19 cellular contexts compared by ENCODE assay signal in genomic region chr20:62528983-62529891, GRCh38. TPM values are rescaled to one million over a fixed set of nuclear protein-coding genes. Genes with fewer than 3 reads are reported as not detected.
DNase-seq lines count a peak whose midpoint lies in the region; ATAC-seq, FAIRE-seq and TF ChIP-seq lines count a peak whose summit lies in the region.
"Had no signal": no experiment of that assay in that cellular context is flagged by ENCODE, and none has a peak within 500 bp of the region (broad histone marks: within the 10 kb centered on the region; RNA-seq: fewer than 3 reads in every experiment).

No MANE protein-coding gene starts in this region.

- H3K36me3 ChIP-seq in HepG2 (replicated peaks in 1 of 2; ENCODE audit: control insufficient read depth in 1 of 2, insufficient read depth in 2 of 2, low read length in 2 of 2): no peaks in the 10 kb centered on the region
- no peaks in the 10 kb centered on the region for H3K36me3 ChIP-seq in right lobe of liver
- H3K36me3 ChIP-seq in right atrium auricular region: no peaks in the 10 kb centered on the region
- H3K36me3 ChIP-seq in neuronal stem cell (replicated peaks in 1 of 2; ENCODE audit: control insufficient read depth in 2 of 2, insufficient read depth in 2 of 2, low read length in 2 of 2): no peaks in the 10 kb centered on the region

- H2AFZ ChIP-seq in HepG2 (ENCODE audit: low read length): no peak overlapping the region
- H2AFZ ChIP-seq in neuronal stem cell (ENCODE audit: low read length): no peak overlapping the region
- H2AFZ ChIP-seq: GM23338, PC-9 had no signal

- H3K79me2 ChIP-seq in HepG2 (ENCODE audit: insufficient read depth, low read length): no peaks in the 10 kb centered on the region

- in situ Hi-C loops in HepG2 (cut with HindIII; ENCODE audit: extremely low pct_ligation_motif_present, low pct_unique_long_range_greater_than_20kb): no loop called here

- peak; percentile 71 for ATAC-seq in HepG2
- no peak for ATAC-seq in right lobe of liver
- ATAC-seq: GM12878, GM23338 had no signal

- H3K4me3 ChIP-seq in HepG2 (replicated peaks in 1 of 3; ENCODE audit: insufficient read depth in 1 of 3, low read depth in 2 of 3, low read length in 3 of 3) (peak overlapping the region in 1 of 3 experiments; percentile 15; a peak in 1 of 6 replicates), right lobe of liver (no peak overlapping the region), right atrium auricular region (no peak overlapping the region), neuronal stem cell (ENCODE audit: low read length in 2 of 2) (no peak overlapping the region)
- H3K4me3 ChIP-seq: GM12878, GM23338, PC-9 had no signal

- H3K18ac ChIP-seq in neuronal stem cell (ENCODE audit: low read length): peak overlapping the region; percentile 27

- no peak overlapping the region for H3K4me3 Mint-ChIP-seq in chondrocyte (ENCODE audit: unreplicated experiment)
- H3K4me3 Mint-ChIP-seq: GM23338 had no signal

- H2BK120ac ChIP-seq in neuronal stem cell (ENCODE audit: low read depth, low read length): no peak overlapping the region

- CTCF ChIA-PET in HepG2 (lab: Yijun Ruan, JAX; ENCODE audit: low intra/inter-chr PET ratio, low total read pairs): no interaction called here

- no peak overlapping the region for H2BK15ac ChIP-seq in neuronal stem cell (ENCODE audit: low read length)

- H3K4me1 ChIP-seq in HepG2 (ENCODE audit: insufficient read depth, low read length): peaks cover 29% of the 10 kb centered on the region
- no peaks in the 10 kb centered on the region for H3K4me1 ChIP-seq in right lobe of liver
- H3K4me1 ChIP-seq in right atrium auricular region: peaks cover 0 to 13% of the 10 kb centered on the region in 2 donors
- peaks cover 6 to 8% of the 10 kb centered on the region in 2 donors for H3K4me1 ChIP-seq in neuronal stem cell (ENCODE audit: control insufficient read depth in 2 of 2, insufficient read depth in 1 of 2, low read depth in 1 of 2, low read length in 2 of 2)

- DNase-seq in HepG2 (ENCODE audit: low spot score) (peak; percentile 33), right lobe of liver (no peak), right atrium auricular region (ENCODE audit: low spot score) (no peak), neuronal stem cell (ENCODE audit: low spot score) (no peak), COR-L47 (lab: John Stamatoyannopoulos, UW) (no peak), chondrocyte (ENCODE audit: low spot score) (no peak), NCI-H1436 (lab: John Stamatoyannopoulos, UW) (no peak)
- DNase-seq in effector CD8-positive, alpha-beta T cell (lab: John Stamatoyannopoulos, UW): no peak
- DNase-seq: DMS 273 treated with DMSO at 0.1 percent for 48 hours, GDM1, NCI-H146, NCI-H2081, NCI-H748 treated with DMSO at 0.1 percent for 48 hours, PC-9 had no signal

- WGBS in HepG2 (ENCODE audit: low lambda C conversion rate): 35% methylated on average over 24 of the region's 25 CpGs
- 72% methylated on average over 6 of the region's 25 CpGs for WGBS in right lobe of liver (ENCODE audit: insufficient coverage, low coverage, low lambda C conversion rate, missing lambda C conversion rate)
- no CpG with 5 or more reads among the region's 25 CpGs for WGBS in neuronal stem cell (ENCODE audit: extremely low coverage in 2 of 2, insufficient read length in 2 of 2, insufficient replicate concordance in 1 of 2), 2 donors

- TF ChIP-seq CTCF in HepG2 (CRISPR knock-in tag; IDR thresholded peaks at IDR 0.05) (no peak), right lobe of liver (IDR thresholded peaks at IDR 0.05) (no peak), right atrium auricular region (IDR thresholded peaks at IDR 0.05) (no peak), chondrocyte (IDR thresholded peaks at IDR 0.05) (no peak)

- H3K14ac ChIP-seq in neuronal stem cell (ENCODE audit: low read length): peak overlapping the region; percentile 0

- H3K4ac ChIP-seq in neuronal stem cell (ENCODE audit: low read length): no peak overlapping the region

- no peak overlapping the region for H3K23ac ChIP-seq in neuronal stem cell (ENCODE audit: low read depth, low read length, poor library complexity)

- H4K20me1 ChIP-seq in HepG2 (ENCODE audit: insufficient read depth, low read length): no peaks in the 10 kb centered on the region

- H2BK5ac ChIP-seq in neuronal stem cell (ENCODE audit: low read length): peak overlapping the region; percentile 21

- no peak overlapping the region for H4K8ac ChIP-seq in neuronal stem cell (ENCODE audit: low read depth, low read length)

- no peak overlapping the region for H3K27ac Mint-ChIP-seq in chondrocyte (ENCODE audit: unreplicated experiment)

- no peak overlapping the region for H4K91ac ChIP-seq in neuronal stem cell (ENCODE audit: low read depth, low read length, poor library complexity)

- H2AK5ac ChIP-seq in neuronal stem cell (ENCODE audit: low read depth, low read length): no peak overlapping the region

- intact Hi-C loops in HepG2 (cut with micrococcal nuclease; ENCODE audit: unreplicated experiment): no loop called here
- intact Hi-C loops in right lobe of liver (cut with DNase I): no loop called here

- H3K79me1 ChIP-seq in neuronal stem cell (ENCODE audit: low read depth, low read length): no peaks in the 10 kb centered on the region

- no peaks in the 10 kb centered on the region for H3K9me3 ChIP-seq in HepG2 (ENCODE audit: low read length)
- no peaks in the 10 kb centered on the region for H3K9me3 ChIP-seq in right lobe of liver
- no peaks in the 10 kb centered on the region for H3K9me3 ChIP-seq in right atrium auricular region
- H3K9me3 ChIP-seq in neuronal stem cell (replicated peaks in 1 of 2; ENCODE audit: control insufficient read depth in 2 of 2, insufficient read depth in 1 of 2, low read depth in 1 of 2, low read length in 2 of 2): peaks cover 0 to 2% of the 10 kb centered on the region in 2 donors

- no peaks in the 10 kb centered on the region for H3K9me3 Mint-ChIP-seq in chondrocyte (ENCODE audit: low read depth)
- H3K9me3 Mint-ChIP-seq: GM23338 had no signal

- no peak for FAIRE-seq in HepG2 (lab: Jason Lieb, UNC)
- FAIRE-seq: GM12878 had no signal

- H3K36me3 Mint-ChIP-seq in chondrocyte (ENCODE audit: low read depth): no peaks in the 10 kb centered on the region

- H2BK12ac ChIP-seq in neuronal stem cell (ENCODE audit: low read length): no peak overlapping the region

- H3K4me2 ChIP-seq in HepG2 (ENCODE audit: low read depth, low read length) (peak overlapping the region; percentile 53), neuronal stem cell (ENCODE audit: insufficient read depth, low read length, poor library complexity, severe bottlenecking) (no peak overlapping the region)
- H3K4me2 ChIP-seq: GM23338, KMS-11, PC-9 had no signal

- TF ChIP-seq EP300 in HepG2 (IDR thresholded peaks at IDR 0.05; ENCODE audit: low read depth in 2 of 2, low read length in 2 of 2) (no peak), HepG2 (CRISPR knock-in tag; IDR thresholded peaks at IDR 0.05; ENCODE audit: borderline replicate concordance) (no peak)

- H3K9ac ChIP-seq in HepG2 (ENCODE audit: insufficient read depth, low read depth, low read length) (no peak overlapping the region), neuronal stem cell (ENCODE audit: low read depth, low read length, poor library complexity) (peak overlapping the region; percentile 45)
- H3K9ac ChIP-seq: KMS-11 had no signal

- no TSS peak for BruUV-seq in HepG2 (replicated peaks; lab: Mats Ljungman, UMichigan)

- H3K27ac ChIP-seq in HepG2 (ENCODE audit: extremely low read length, insufficient read depth, low read length) (no peak overlapping the region), right lobe of liver (no peak overlapping the region), right atrium auricular region (peak overlapping the region; percentile 1 to 43), neuronal stem cell (replicated peaks; ENCODE audit: low read length) (no peak overlapping the region)
- H3K27ac ChIP-seq: KMS-11, PC-9 had no signal

- POLR2A ChIA-PET in HepG2 (lab: Yijun Ruan, JAX): no interaction called here

- TF ChIP-seq RAD21 in HepG2 (CRISPR knock-in tag; IDR thresholded peaks at IDR 0.05): 0 out of 2 replicates have a peak, but pooled peaks have one; percentile 21

- H3K4me1 Mint-ChIP-seq in chondrocyte (ENCODE audit: low read depth): no peaks in the 10 kb centered on the region

- peaks cover 37% of the 10 kb centered on the region for H3K27me3 Mint-ChIP-seq in chondrocyte (ENCODE audit: low read depth)

- H3K27me3 ChIP-seq in HepG2 (ENCODE audit: control insufficient read depth in 1 of 2, insufficient read depth in 2 of 2, low read length in 2 of 2): peaks cover 27 to 88% of the 10 kb centered on the region in 2 experiments; a peak in 4 of 5 replicates
- no peaks in the 10 kb centered on the region for H3K27me3 ChIP-seq in right lobe of liver
- no peaks in the 10 kb centered on the region for H3K27me3 ChIP-seq in right atrium auricular region
- H3K27me3 ChIP-seq in neuronal stem cell (ENCODE audit: control insufficient read depth in 3 of 3, insufficient read depth in 3 of 3, low read depth in 1 of 3, low read length in 3 of 3): peaks cover 0 to 55% (median 0%) of the 10 kb centered on the region in 3 experiments

- TF ChIP-seq POLR2A in HepG2 (IDR thresholded peaks at IDR 0.05; ENCODE audit: insufficient read depth in 1 of 2, low read depth in 2 of 2, low read length in 2 of 2): no peak
- TF ChIP-seq POLR2A in right lobe of liver (IDR thresholded peaks at IDR 0.05): no peak

RNA-seq across cellular contexts. Expression of gene GATA5, which starts 53.4 kb away (rescaled TPM):
- 0.20 and 0.39 TPM in 2 replicates for total RNA-seq in HepG2 (2016; rRNA removed; fragmentation: Illumina TruSeq; extraction: Trizol)
- total RNA-seq in HepG2 (2016; cell fraction: cytosol; rRNA removed; fragmentation: Illumina TruSeq; extraction: Trizol; ENCODE audit: low read depth): 0.09 and 0.10 TPM in 2 replicates
- total RNA-seq in HepG2 (2016; cell fraction: insoluble cytoplasmic fraction; rRNA removed; fragmentation: Illumina TruSeq; extraction: Trizol): 0.10 and 0.32 TPM in 2 replicates
- 0.31 and 0.65 TPM in 2 replicates for total RNA-seq in HepG2 (2016; cell fraction: membrane; rRNA removed; fragmentation: Illumina TruSeq; extraction: Trizol)
- total RNA-seq in HepG2 (2016; cell fraction: nucleus; rRNA removed; fragmentation: Illumina TruSeq; extraction: Trizol): 0.19 and 0.22 TPM in 2 replicates
- polyA plus RNA-seq in HepG2 (2011; rRNA removed): 0.12 and 0.18 TPM in 2 replicates
- polyA plus RNA-seq in HepG2 (2011; cell fraction: cytosol; rRNA removed): 0.10 and 0.19 TPM in 2 replicates
- polyA plus RNA-seq in HepG2 (2011; cell fraction: nucleus; rRNA removed): 0.09 and 0.27 TPM in 2 replicates
- 0.05 and 0.16 TPM in 2 replicates for polyA plus RNA-seq in HepG2 (2012)
- 0.26 and 0.33 TPM in 2 replicates for polyA plus RNA-seq in HepG2 (2016; cell fraction: cytosol; fragmentation: Illumina TruSeq; extraction: Trizol; ENCODE audit: low read depth)
- polyA plus RNA-seq in HepG2 (2016; cell fraction: insoluble cytoplasmic fraction; fragmentation: Illumina TruSeq; extraction: Trizol; ENCODE audit: low read depth): 0.29 and 0.56 TPM in 2 replicates
- polyA plus RNA-seq in HepG2 (2016; cell fraction: membrane; fragmentation: Illumina TruSeq; extraction: Trizol; ENCODE audit: low read depth): 0.41 and 0.42 TPM in 2 replicates
- 0.41 and 0.80 TPM in 2 replicates for polyA plus RNA-seq in HepG2 (2016; cell fraction: nucleus; fragmentation: Illumina TruSeq; extraction: Trizol; ENCODE audit: insufficient read depth, low read depth)
- polyA minus RNA-seq in HepG2 (2011; rRNA and poly(A)+ RNA removed; ENCODE audit: low replicate concordance): 0.18 TPM in 1 of 2 replicates, not detected in the other
- not detected in 2 replicates for polyA minus RNA-seq in HepG2 (2011; cell fraction: cytosol; rRNA and poly(A)+ RNA removed)
- not detected in 2 replicates for polyA minus RNA-seq in HepG2 (2011; cell fraction: nucleus; rRNA and poly(A)+ RNA removed)
- under 1 TPM; 0.12 to 0.56 (median 0.26) TPM for total RNA-seq in right lobe of liver
- 1 to 10 TPM; 6.9 to 9.6 TPM for total RNA-seq in right atrium auricular region
- polyA plus RNA-seq in neuronal stem cell (2013, experiment 1 of 2): 0.08 TPM
- polyA plus RNA-seq in neuronal stem cell (2013, experiment 2 of 2): 0.11 TPM
- not detected in 3 replicates for total RNA-seq in chondrocyte
- total RNA-seq: GM12878, M059J had no signal
- polyA plus RNA-seq: BJ, GM12878 had no signal

Comparison
In these comparisons a context has a peak if more than half of its experiments do, and no peak if none do; other contexts are left out.
1. H3K27ac ChIP-seq: peak in right atrium auricular region (2 of 2); none in HepG2 (single experiment), right lobe of liver (0 of 3) and neuronal stem cell (single experiment).